In the genomic region with DNA sequence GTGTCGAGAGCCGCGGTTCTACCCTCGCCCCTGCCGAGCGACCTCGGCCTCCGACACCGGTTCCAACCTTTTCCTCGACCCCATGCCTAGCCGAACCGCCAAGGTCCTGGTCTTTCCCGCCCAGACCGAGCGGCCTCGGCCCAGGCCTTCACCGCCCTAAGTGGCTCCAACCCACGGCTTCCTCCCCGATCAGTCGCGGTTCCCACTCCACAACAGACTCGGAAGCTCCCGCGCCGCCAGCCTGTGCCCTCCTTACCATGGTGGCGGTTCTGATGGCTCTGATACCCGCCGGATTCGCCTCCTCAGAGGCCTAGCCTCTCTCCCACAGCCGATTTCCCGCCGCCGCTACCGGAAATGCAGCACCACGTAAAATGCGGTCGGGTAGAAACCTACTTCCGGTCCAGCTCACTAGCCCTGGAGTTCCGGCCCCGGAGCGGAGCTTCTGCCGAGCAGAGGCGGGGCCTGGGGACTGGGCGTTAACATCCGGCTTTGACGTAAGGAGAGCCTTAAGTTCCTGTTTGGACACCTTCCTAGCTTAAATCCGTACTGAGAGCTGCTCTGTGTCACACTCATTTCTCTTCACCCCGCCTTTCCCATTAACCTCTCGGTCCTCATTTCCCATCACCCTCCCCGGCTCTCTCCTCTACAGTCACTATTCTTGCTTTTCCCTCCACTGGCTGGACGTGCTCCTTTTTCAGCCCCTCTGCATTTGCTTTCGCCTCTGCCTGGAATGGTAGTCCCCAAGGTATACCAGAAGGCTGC, we compare ENCODE assay signal across 1 cellular context.
A peak's percentile ranks its signal among the peaks of the same experiment; 100 is the strongest.
TF ChIP-seq lines count a peak whose summit lies in the region.

A gene (minus strand): TSS at position 358 of the 762 bp plus-strand sequence. CDS start 99 bp downstream, at position 259.

TF ChIP-seq in HEK293, 187 proteins besides CTCF, POLR2A, EP300 and RAD21 (continued from another document and continues in another):
- TF ChIP-seq, protein P1, sequence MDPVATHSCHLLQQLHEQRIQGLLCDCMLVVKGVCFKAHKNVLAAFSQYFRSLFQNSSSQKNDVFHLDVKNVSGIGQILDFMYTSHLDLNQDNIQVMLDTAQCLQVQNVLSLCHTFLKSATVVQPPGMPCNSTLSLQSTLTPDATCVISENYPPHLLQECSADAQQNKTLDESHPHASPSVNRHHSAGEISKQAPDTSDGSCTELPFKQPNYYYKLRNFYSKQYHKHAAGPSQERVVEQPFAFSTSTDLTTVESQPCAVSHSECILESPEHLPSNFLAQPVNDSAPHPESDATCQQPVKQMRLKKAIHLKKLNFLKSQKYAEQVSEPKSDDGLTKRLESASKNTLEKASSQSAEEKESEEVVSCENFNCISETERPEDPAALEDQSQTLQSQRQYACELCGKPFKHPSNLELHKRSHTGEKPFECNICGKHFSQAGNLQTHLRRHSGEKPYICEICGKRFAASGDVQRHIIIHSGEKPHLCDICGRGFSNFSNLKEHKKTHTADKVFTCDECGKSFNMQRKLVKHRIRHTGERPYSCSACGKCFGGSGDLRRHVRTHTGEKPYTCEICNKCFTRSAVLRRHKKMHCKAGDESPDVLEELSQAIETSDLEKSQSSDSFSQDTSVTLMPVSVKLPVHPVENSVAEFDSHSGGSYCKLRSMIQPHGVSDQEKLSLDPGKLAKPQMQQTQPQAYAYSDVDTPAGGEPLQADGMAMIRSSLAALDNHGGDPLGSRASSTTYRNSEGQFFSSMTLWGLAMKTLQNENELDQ (tag by site-specific recombination; IDR thresholded peaks at IDR 0.05; ENCODE audit: low read depth) = no peak
- TF ChIP-seq, protein P2, sequence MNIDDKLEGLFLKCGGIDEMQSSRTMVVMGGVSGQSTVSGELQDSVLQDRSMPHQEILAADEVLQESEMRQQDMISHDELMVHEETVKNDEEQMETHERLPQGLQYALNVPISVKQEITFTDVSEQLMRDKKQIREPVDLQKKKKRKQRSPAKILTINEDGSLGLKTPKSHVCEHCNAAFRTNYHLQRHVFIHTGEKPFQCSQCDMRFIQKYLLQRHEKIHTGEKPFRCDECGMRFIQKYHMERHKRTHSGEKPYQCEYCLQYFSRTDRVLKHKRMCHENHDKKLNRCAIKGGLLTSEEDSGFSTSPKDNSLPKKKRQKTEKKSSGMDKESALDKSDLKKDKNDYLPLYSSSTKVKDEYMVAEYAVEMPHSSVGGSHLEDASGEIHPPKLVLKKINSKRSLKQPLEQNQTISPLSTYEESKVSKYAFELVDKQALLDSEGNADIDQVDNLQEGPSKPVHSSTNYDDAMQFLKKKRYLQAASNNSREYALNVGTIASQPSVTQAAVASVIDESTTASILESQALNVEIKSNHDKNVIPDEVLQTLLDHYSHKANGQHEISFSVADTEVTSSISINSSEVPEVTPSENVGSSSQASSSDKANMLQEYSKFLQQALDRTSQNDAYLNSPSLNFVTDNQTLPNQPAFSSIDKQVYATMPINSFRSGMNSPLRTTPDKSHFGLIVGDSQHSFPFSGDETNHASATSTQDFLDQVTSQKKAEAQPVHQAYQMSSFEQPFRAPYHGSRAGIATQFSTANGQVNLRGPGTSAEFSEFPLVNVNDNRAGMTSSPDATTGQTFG (tag by site-specific recombination; IDR thresholded peaks at IDR 0.05; ENCODE audit: borderline replicate concordance) = peak; percentile 64; the same call in 1 of the 2 replicates
- TF ChIP-seq ZNF701 (tag by site-specific recombination; IDR thresholded peaks at IDR 0.05) (no peak), KLF9 (tag by site-specific recombination; IDR thresholded peaks at IDR 0.05; ENCODE audit: low read depth) (peak; percentile 67), ZXDB (tag by site-specific recombination; IDR thresholded peaks at IDR 0.05) (peak; percentile 97), KLF10 (tag by site-specific recombination; IDR thresholded peaks at IDR 0.05) (peak; percentile 61; the same call in 1 of the 2 replicates), ZNF558 (tag by site-specific recombination; IDR thresholded peaks at IDR 0.05) (peak; percentile 55; the same call in 1 of the 2 replicates), GLI4 (tag by site-specific recombination; IDR thresholded peaks at IDR 0.05) (peak; percentile 86), HOXA7 (CRISPR knock-in tag; IDR thresholded peaks at IDR 0.05; ENCODE audit: borderline replicate concordance) (no peak), ZNF707 (tag by site-specific recombination; IDR thresholded peaks at IDR 0.05) (peak; percentile 20; the same call in 1 of the 2 replicates), GLIS2 (tag by site-specific recombination; IDR thresholded peaks at IDR 0.05) (peak; percentile 53), ZNF426 (tag by site-specific recombination; IDR thresholded peaks at IDR 0.05) (peak; percentile 9; the same call in 1 of the 2 replicates), ZBTB20 (tag by site-specific recombination; IDR thresholded peaks at IDR 0.05) (peak; percentile 68; the same call in 1 of the 2 replicates), ZNF548 (tag by site-specific recombination; IDR thresholded peaks at IDR 0.05) (no peak), ZNF791 (tag by site-specific recombination; IDR thresholded peaks at IDR 0.05) (no peak), YY1 (tag by site-specific recombination; IDR thresholded peaks at IDR 0.05) (peak; percentile 82), ZFHX2 (tag by site-specific recombination; conservative IDR thresholded peaks at IDR 0.05) (peak; percentile 53; the same call in 1 of the 2 replicates), ZNF626 (tag by site-specific recombination; IDR thresholded peaks at IDR 0.05) (no peak), ZNF202 (tag by site-specific recombination; IDR thresholded peaks at IDR 0.05; ENCODE audit: borderline replicate concordance) (no peak), ZNF366 (tag by site-specific recombination; conservative IDR thresholded peaks at IDR 0.05) (peak; percentile 86), ZNF837 (tag by site-specific recombination; IDR thresholded peaks at IDR 0.05) (no peak), ZNF274 (IDR thresholded peaks at IDR 0.05; ENCODE audit: low read length) (no peak), ZNF274 (tag by site-specific recombination; IDR thresholded peaks at IDR 0.05; ENCODE audit: borderline replicate concordance) (no peak), ZBTB21 (tag by site-specific recombination; IDR thresholded peaks at IDR 0.05) (peak; percentile 81), ZNF416 (tag by site-specific recombination; IDR thresholded peaks at IDR 0.05) (no peak), ZNF571 (tag by site-specific recombination; IDR thresholded peaks at IDR 0.05) (no peak), ZNF37A (tag by site-specific recombination; IDR thresholded peaks at IDR 0.05) (no peak), FEZF1 (tag by site-specific recombination; IDR thresholded peaks at IDR 0.05) (no peak; the same call in 1 of the 2 replicates), ZNF623 (tag by site-specific recombination; IDR thresholded peaks at IDR 0.05) (peak; percentile 29; the same call in 1 of the 2 replicates), ZBTB1 (tag by site-specific recombination; IDR thresholded peaks at IDR 0.05) (no peak), ZBTB8A (tag by site-specific recombination; IDR thresholded peaks at IDR 0.05) (peak; percentile 70), TCF7L2 (IDR thresholded peaks at IDR 0.05; ENCODE audit: borderline replicate concordance, low read depth, low read length) (no peak), ZNF777 (tag by site-specific recombination; IDR thresholded peaks at IDR 0.05; ENCODE audit: borderline replicate concordance) (no peak; the same call in 1 of the 2 replicates), ZNF76 (tag by site-specific recombination; IDR thresholded peaks at IDR 0.05; ENCODE audit: borderline replicate concordance, low read depth) (peak; percentile 93), REPIN1 (tag by site-specific recombination; IDR thresholded peaks at IDR 0.05; ENCODE audit: low read depth) (peak; percentile 82; the same call in 1 of the 2 replicates)
- TF ChIP-seq, protein P3, sequence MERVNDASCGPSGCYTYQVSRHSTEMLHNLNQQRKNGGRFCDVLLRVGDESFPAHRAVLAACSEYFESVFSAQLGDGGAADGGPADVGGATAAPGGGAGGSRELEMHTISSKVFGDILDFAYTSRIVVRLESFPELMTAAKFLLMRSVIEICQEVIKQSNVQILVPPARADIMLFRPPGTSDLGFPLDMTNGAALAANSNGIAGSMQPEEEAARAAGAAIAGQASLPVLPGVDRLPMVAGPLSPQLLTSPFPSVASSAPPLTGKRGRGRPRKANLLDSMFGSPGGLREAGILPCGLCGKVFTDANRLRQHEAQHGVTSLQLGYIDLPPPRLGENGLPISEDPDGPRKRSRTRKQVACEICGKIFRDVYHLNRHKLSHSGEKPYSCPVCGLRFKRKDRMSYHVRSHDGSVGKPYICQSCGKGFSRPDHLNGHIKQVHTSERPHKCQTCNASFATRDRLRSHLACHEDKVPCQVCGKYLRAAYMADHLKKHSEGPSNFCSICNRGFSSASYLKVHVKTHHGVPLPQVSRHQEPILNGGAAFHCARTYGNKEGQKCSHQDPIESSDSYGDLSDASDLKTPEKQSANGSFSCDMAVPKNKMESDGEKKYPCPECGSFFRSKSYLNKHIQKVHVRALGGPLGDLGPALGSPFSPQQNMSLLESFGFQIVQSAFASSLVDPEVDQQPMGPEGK (tag by site-specific recombination; IDR thresholded peaks at IDR 0.05) = peak; percentile 14; the same call in 1 of the 2 replicates
- TF ChIP-seq, protein P4, sequence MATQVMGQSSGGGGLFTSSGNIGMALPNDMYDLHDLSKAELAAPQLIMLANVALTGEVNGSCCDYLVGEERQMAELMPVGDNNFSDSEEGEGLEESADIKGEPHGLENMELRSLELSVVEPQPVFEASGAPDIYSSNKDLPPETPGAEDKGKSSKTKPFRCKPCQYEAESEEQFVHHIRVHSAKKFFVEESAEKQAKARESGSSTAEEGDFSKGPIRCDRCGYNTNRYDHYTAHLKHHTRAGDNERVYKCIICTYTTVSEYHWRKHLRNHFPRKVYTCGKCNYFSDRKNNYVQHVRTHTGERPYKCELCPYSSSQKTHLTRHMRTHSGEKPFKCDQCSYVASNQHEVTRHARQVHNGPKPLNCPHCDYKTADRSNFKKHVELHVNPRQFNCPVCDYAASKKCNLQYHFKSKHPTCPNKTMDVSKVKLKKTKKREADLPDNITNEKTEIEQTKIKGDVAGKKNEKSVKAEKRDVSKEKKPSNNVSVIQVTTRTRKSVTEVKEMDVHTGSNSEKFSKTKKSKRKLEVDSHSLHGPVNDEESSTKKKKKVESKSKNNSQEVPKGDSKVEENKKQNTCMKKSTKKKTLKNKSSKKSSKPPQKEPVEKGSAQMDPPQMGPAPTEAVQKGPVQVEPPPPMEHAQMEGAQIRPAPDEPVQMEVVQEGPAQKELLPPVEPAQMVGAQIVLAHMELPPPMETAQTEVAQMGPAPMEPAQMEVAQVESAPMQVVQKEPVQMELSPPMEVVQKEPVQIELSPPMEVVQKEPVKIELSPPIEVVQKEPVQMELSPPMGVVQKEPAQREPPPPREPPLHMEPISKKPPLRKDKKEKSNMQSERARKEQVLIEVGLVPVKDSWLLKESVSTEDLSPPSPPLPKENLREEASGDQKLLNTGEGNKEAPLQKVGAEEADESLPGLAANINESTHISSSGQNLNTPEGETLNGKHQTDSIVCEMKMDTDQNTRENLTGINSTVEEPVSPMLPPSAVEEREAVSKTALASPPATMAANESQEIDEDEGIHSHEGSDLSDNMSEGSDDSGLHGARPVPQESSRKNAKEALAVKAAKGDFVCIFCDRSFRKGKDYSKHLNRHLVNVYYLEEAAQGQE (tag by site-specific recombination; IDR thresholded peaks at IDR 0.05) = no peak; the same call in none of the 2 replicates
- TF ChIP-seq, protein P5, sequence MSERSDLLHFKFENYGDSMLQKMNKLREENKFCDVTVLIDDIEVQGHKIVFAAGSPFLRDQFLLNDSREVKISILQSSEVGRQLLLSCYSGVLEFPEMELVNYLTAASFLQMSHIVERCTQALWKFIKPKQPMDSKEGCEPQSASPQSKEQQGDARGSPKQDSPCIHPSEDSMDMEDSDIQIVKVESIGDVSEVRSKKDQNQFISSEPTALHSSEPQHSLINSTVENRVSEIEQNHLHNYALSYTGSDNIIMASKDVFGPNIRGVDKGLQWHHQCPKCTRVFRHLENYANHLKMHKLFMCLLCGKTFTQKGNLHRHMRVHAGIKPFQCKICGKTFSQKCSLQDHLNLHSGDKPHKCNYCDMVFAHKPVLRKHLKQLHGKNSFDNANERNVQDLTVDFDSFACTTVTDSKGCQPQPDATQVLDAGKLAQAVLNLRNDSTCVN (tag by site-specific recombination; optimal IDR thresholded peaks at IDR 0.05) = peak; percentile 41
- TF ChIP-seq, protein P6, sequence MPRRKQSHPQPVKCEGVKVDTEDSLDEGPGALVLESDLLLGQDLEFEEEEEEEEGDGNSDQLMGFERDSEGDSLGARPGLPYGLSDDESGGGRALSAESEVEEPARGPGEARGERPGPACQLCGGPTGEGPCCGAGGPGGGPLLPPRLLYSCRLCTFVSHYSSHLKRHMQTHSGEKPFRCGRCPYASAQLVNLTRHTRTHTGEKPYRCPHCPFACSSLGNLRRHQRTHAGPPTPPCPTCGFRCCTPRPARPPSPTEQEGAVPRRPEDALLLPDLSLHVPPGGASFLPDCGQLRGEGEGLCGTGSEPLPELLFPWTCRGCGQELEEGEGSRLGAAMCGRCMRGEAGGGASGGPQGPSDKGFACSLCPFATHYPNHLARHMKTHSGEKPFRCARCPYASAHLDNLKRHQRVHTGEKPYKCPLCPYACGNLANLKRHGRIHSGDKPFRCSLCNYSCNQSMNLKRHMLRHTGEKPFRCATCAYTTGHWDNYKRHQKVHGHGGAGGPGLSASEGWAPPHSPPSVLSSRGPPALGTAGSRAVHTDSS (tag by site-specific recombination; IDR thresholded peaks at IDR 0.05) = no peak; the same call in 1 of the 2 replicates
- TF ChIP-seq, protein P7, sequence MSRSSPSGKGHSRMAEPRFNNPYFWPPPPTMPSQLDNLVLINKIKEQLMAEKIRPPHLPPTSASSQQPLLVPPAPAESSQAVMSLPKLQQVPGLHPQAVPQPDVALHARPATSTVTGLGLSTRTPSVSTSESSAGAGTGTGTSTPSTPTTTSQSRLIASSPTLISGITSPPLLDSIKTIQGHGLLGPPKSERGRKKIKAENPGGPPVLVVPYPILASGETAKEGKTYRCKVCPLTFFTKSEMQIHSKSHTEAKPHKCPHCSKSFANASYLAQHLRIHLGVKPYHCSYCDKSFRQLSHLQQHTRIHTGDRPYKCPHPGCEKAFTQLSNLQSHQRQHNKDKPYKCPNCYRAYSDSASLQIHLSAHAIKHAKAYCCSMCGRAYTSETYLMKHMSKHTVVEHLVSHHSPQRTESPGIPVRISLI (tag by site-specific recombination; IDR thresholded peaks at IDR 0.05) = no peak
- TF ChIP-seq, protein P8, sequence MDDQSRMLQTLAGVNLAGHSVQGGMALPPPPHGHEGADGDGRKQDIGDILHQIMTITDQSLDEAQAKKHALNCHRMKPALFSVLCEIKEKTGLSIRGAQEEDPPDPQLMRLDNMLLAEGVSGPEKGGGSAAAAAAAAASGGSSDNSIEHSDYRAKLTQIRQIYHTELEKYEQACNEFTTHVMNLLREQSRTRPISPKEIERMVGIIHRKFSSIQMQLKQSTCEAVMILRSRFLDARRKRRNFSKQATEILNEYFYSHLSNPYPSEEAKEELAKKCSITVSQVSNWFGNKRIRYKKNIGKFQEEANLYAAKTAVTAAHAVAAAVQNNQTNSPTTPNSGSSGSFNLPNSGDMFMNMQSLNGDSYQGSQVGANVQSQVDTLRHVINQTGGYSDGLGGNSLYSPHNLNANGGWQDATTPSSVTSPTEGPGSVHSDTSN (CRISPR knock-in tag; IDR thresholded peaks at IDR 0.05) = peak; percentile 88
